Comparison of ENCODE assay signal across 7 cellular contexts in the genomic region with DNA sequence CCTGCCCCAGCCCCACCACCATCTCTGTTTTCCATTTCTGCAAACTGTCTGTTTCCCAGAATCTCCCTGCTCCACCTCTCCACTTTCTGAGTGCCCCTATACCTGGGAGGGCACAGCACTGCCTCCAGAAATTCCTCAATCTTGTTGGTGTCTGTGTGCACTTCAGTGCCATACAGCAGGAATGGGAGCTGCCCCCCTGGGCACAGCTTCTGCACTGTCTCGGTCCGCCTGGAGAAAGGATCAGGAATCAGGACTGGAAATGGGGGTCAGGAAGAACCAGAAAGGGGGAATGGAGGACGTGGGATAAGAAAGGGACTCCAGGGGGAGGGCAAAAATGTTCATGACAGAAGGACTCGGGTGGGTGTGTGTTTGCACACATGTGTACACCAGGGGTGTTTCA. TPM values are rescaled to one million over a fixed set of nuclear protein-coding genes. Genes with fewer than 3 reads are reported as not detected.
DNase-seq lines count a peak whose midpoint lies in the region; ATAC-seq and TF ChIP-seq lines count a peak whose summit lies in the region.
"Had no signal": no experiment of that assay in that cellular context is flagged by ENCODE, and none has a peak within 500 bp of the region (broad histone marks: within the 10 kb centered on the region; RNA-seq: fewer than 3 reads in every experiment).

No MANE protein-coding gene starts in this region.

- peaks cover 11% of the 10 kb centered on the region for H3K36me3 ChIP-seq in CD8-positive, alpha-beta T cell (ENCODE audit: insufficient read depth, low read length)
- H3K36me3 ChIP-seq in mucosa of rectum (ENCODE audit: control insufficient read depth in 2 of 2, insufficient read depth in 2 of 2, low read length in 2 of 2), result peaks cover 29 to 34% of the 10 kb centered on the region in 2 donors

- H3K4me1 ChIP-seq in CD8-positive, alpha-beta T cell (ENCODE audit: insufficient read depth, low read length), result peaks cover 54% of the 10 kb centered on the region
- peaks cover 42 to 43% of the 10 kb centered on the region in 2 donors for H3K4me1 ChIP-seq in mucosa of rectum (ENCODE audit: control insufficient read depth in 2 of 2, insufficient read depth in 2 of 2, low read length in 2 of 2)

- peak overlapping the region; percentile 86 for H3K27ac Mint-ChIP-seq in CD8-positive, alpha-beta T cell
- peak overlapping the region; percentile 88 for H3K27ac Mint-ChIP-seq in activated CD4-positive, alpha-beta memory T cell treated with anti-CD3 and anti-CD28 coated beads for 36 hours

- peak overlapping the region; percentile 97 for H3K4me3 Mint-ChIP-seq in CD8-positive, alpha-beta T cell
- H3K4me3 Mint-ChIP-seq in activated CD4-positive, alpha-beta memory T cell treated with anti-CD3 and anti-CD28 coated beads for 36 hours, result peak overlapping the region; percentile 98

- ATAC-seq in CD8-positive, alpha-beta T cell, result no peak
- no peak for ATAC-seq in GM21825 (IDR thresholded peaks at IDR 0.05; ENCODE audit: unreplicated experiment)

- CTCF ChIA-PET in CD8-positive, alpha-beta T cell (lab: Charles Lee), result interaction anchor here (1.2 to 9.0 kb wide), 2 partner anchors 38 to 98 kb away, joined by 3 to 74 read pairs; no protein-coding TSS in a partner anchor
- CTCF ChIA-PET in activated CD4-positive, alpha-beta memory T cell treated with anti-CD3 and anti-CD28 coated beads for 36 hours (lab: Charles Lee), result interaction anchor here (0.6 to 8.1 kb wide), 3 partner anchors 36 to 462 kb away, joined by 3 to 67 read pairs (median 6); no protein-coding TSS in a partner anchor

- peaks cover 44% of the 10 kb centered on the region for H3K36me3 Mint-ChIP-seq in CD8-positive, alpha-beta T cell
- H3K36me3 Mint-ChIP-seq in activated CD4-positive, alpha-beta memory T cell treated with anti-CD3 and anti-CD28 coated beads for 36 hours, result peaks cover 51% of the 10 kb centered on the region

- H3K4me3 ChIP-seq in CD8-positive, alpha-beta T cell (ENCODE audit: low read depth, low read length), result no peak overlapping the region
- peak overlapping the region; percentile 96 to 99 for H3K4me3 ChIP-seq in mucosa of rectum (ENCODE audit: low read length in 2 of 2)

- TF ChIP-seq CTCF in CD8-positive, alpha-beta T cell (IDR thresholded peaks at IDR 0.05), result no peak

- peaks cover 80% of the 10 kb centered on the region for H3K4me1 Mint-ChIP-seq in CD8-positive, alpha-beta T cell (ENCODE audit: low read depth)
- H3K4me1 Mint-ChIP-seq in activated CD4-positive, alpha-beta memory T cell treated with anti-CD3 and anti-CD28 coated beads for 36 hours (ENCODE audit: low read depth), result peaks cover 64% of the 10 kb centered on the region

- POLR2A ChIA-PET in CD8-positive, alpha-beta T cell (lab: Charles Lee), result no interaction called here
- POLR2A ChIA-PET in activated CD4-positive, alpha-beta memory T cell treated with anti-CD3 and anti-CD28 coated beads for 36 hours (lab: Charles Lee), result interaction anchor here (1.1 kb wide), 1 partner anchor 81 kb away, joined by 4 read pairs; a partner anchor contains a TSS

- no peak overlapping the region for H3K27ac ChIP-seq in CD8-positive, alpha-beta T cell (ENCODE audit: low read depth, low read length)
- peak overlapping the region; percentile 96 to 97 for H3K27ac ChIP-seq in mucosa of rectum (ENCODE audit: low read depth in 2 of 2, low read length in 2 of 2)

- H3K9me3 Mint-ChIP-seq in CD8-positive, alpha-beta T cell, result no peaks in the 10 kb centered on the region
- no peaks in the 10 kb centered on the region for H3K9me3 Mint-ChIP-seq in activated CD4-positive, alpha-beta memory T cell treated with anti-CD3 and anti-CD28 coated beads for 36 hours

- intact Hi-C loops in CD8-positive, alpha-beta T cell (cut with DNase I, micrococcal nuclease), result loop anchor here (10.0 kb wide), 2 partner anchors 189 to 871 kb away; a partner anchor contains a TSS
- intact Hi-C loops in activated CD4-positive, alpha-beta memory T cell treated with anti-CD3 and anti-CD28 coated beads for 36 hours (cut with micrococcal nuclease), result loop anchor here (10.0 kb wide), 2 partner anchors 241 to 1169 kb away; a partner anchor contains a TSS

- no peaks in the 10 kb centered on the region for H3K27me3 Mint-ChIP-seq in CD8-positive, alpha-beta T cell (ENCODE audit: low read depth)
- H3K27me3 Mint-ChIP-seq in activated CD4-positive, alpha-beta memory T cell treated with anti-CD3 and anti-CD28 coated beads for 36 hours, result no peaks in the 10 kb centered on the region

- H3K9ac ChIP-seq in mucosa of rectum (ENCODE audit: low read depth in 1 of 2, low read length in 2 of 2), result peak overlapping the region; percentile 92 to 98

- no peak for DNase-seq in CD8-positive, alpha-beta T cell
- DNase-seq in activated CD4-positive, alpha-beta memory T cell treated with anti-CD3 and anti-CD28 coated beads for 36 hours, result no peak
- no peak for DNase-seq in NCI-H2227 (lab: John Stamatoyannopoulos, UW; ENCODE audit: unreplicated experiment)
- DNase-seq in activated CD8-positive, alpha-beta memory T cell treated with anti-CD3 and anti-CD28 coated beads, Interleukin-2, amount 50 U/mL, for 4 hours, result no peak

- no peaks in the 10 kb centered on the region for H3K9me3 ChIP-seq in CD8-positive, alpha-beta T cell (ENCODE audit: low read length)
- no peaks in the 10 kb centered on the region for H3K9me3 ChIP-seq in mucosa of rectum (ENCODE audit: control insufficient read depth in 2 of 2, low read length in 2 of 2)

- no peaks in the 10 kb centered on the region for H3K27me3 ChIP-seq in CD8-positive, alpha-beta T cell (ENCODE audit: insufficient read depth, low read length)
- H3K27me3 ChIP-seq in mucosa of rectum (ENCODE audit: control insufficient read depth in 2 of 2, insufficient read depth in 2 of 2, low read length in 2 of 2), result no peaks in the 10 kb centered on the region

RNA-seq across cellular contexts. Expression of a gene that starts 2.6 kb away (rescaled TPM):
- 10 to 100 TPM; 44.6 to 47.5 TPM for total RNA-seq in CD8-positive, alpha-beta T cell
- total RNA-seq in activated CD4-positive, alpha-beta memory T cell treated with anti-CD3 and anti-CD28 coated beads for 36 hours, result 100 to 1,000 TPM; 430 to 442 TPM

RNA-seq across cellular contexts. Expression of a gene that starts 4.6 kb away (rescaled TPM):
- total RNA-seq in CD8-positive, alpha-beta T cell, result 1 to 10 TPM; 2.1 to 3.4 TPM
- 1 to 10 TPM; 6.2 to 6.6 TPM for total RNA-seq in activated CD4-positive, alpha-beta memory T cell treated with anti-CD3 and anti-CD28 coated beads for 36 hours

RNA-seq across cellular contexts. Expression of a gene that starts 6.1 kb away (rescaled TPM):
- 1 to 10 TPM; 7.5 to 8.4 TPM for total RNA-seq in CD8-positive, alpha-beta T cell
- total RNA-seq in activated CD4-positive, alpha-beta memory T cell treated with anti-CD3 and anti-CD28 coated beads for 36 hours, result 10 to 100 TPM; 80.9 to 83.8 TPM

RNA-seq across cellular contexts. Expression of a gene that starts 10.6 kb away (rescaled TPM):
- total RNA-seq in CD8-positive, alpha-beta T cell, result 1 to 10 TPM in 1 of 2 experiments, under 1 TPM in 1; 0.49 to 1.1 TPM
- not detected for total RNA-seq in activated CD4-positive, alpha-beta memory T cell treated with anti-CD3 and anti-CD28 coated beads for 36 hours
- total RNA-seq: glomerular endothelial cell had no signal

RNA-seq across cellular contexts. Expression of a gene that starts 12.2 kb away (rescaled TPM):
- not detected for total RNA-seq in CD8-positive, alpha-beta T cell
- not detected for total RNA-seq in activated CD4-positive, alpha-beta memory T cell treated with anti-CD3 and anti-CD28 coated beads for 36 hours
- total RNA-seq: glomerular endothelial cell had no signal

Comparison
In these comparisons a context has a peak if more than half of its experiments do, and no peak if none do; other contexts are left out.
1. RNA of a gene that starts 2.6 kb away (total RNA-seq): 430 to 442 TPM in activated CD4-positive, alpha-beta memory T cell treated with anti-CD3 and anti-CD28 coated beads for 36 hours; 44.6 to 47.5 TPM in CD8-positive, alpha-beta T cell; every median in the first group is over 4 times any median in the second.
2. RNA of a gene that starts 6.1 kb away (total RNA-seq): 80.9 to 83.8 TPM in activated CD4-positive, alpha-beta memory T cell treated with anti-CD3 and anti-CD28 coated beads for 36 hours; 7.5 to 8.4 TPM in CD8-positive, alpha-beta T cell; every median in the first group is over 4 times any median in the second.